32 cellular contexts compared by ENCODE assay signal in the genomic region with DNA sequence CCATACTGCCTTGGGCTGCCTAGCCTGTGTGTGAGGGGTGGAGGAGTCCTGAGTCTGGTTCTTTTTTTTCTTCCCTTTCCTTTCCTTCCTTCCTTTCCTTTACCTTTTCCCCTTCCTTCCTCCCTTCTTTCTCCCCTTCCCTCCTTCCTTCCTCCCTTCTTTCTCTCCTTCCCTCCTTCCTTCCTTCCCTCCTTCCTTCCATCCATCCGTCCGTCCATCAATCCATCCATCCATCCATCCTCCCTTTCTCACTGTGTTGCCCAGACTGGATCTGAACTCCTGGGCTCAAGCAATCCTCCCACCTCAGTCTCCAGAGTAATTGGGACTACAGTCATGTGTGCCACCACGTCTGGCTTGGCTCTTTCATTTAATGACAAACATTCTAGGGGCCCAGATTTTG.
"Had no signal": no experiment of that assay in that cellular context is flagged by ENCODE, and none has a peak within 500 bp of the region (broad histone marks: within the 10 kb centered on the region; RNA-seq: fewer than 3 reads in every experiment).

No MANE protein-coding gene starts in this region.

- H3K9me3 ChIP-seq: adrenal gland, body of pancreas, breast epithelium had no signal

- H3K4me3 ChIP-seq: adrenal gland, body of pancreas, breast epithelium had no signal

- H3K27me3 ChIP-seq: adrenal gland, body of pancreas, brain microvascular endothelial cell, breast epithelium had no signal

- H3K36me3 ChIP-seq: adrenal gland, brain microvascular endothelial cell, breast epithelium had no signal

- DNase-seq: activated B cell treated with CpG ODN at 0.5 μM for 24 hours; activated CD4-positive, alpha-beta memory T cell treated with anti-CD3 and anti-CD28 coated beads for 36 hours; activated CD4-positive, alpha-beta T cell treated with anti-CD3 and anti-CD28 coated beads for 4 hours; activated CD4-positive, alpha-beta T cell treated with anti-CD3 and anti-CD28 coated beads, Interleukin-2, amount 10 ng/mL, durations not matched to agents 24 days and 14 days; activated CD4-positive, alpha-beta T cell treated with anti-CD3 and anti-CD28 coated beads, Interleukin-2, amount 50 U/mL, for 1 hour; activated CD4-positive, alpha-beta T cell treated with anti-CD3 and anti-CD28 coated beads, Interleukin-2, amount 50 U/mL, for 4 hours; activated CD4-positive, CD25-positive, alpha-beta regulatory T cell treated with anti-CD3 and anti-CD28 coated beads, Interleukin-2, amount 50 U/mL, for 72 hours; activated CD8-positive, alpha-beta memory T cell treated with anti-CD3 and anti-CD28 coated beads, Interleukin-2, amount 50 U/mL, for 4 hours; activated CD8-positive, alpha-beta T cell treated with anti-CD3 and anti-CD28 coated beads for 36 hours; activated effector memory CD4-positive, alpha-beta T cell treated with anti-CD3 and anti-CD28 coated beads, Interleukin-2, amount 50 U/mL, for 16 hours; activated gamma-delta T cell treated with Interleukin-2 at 50 U/mL for 16 hours; activated naive CD4-positive, alpha-beta T cell; activated naive CD4-positive, alpha-beta T cell treated with anti-CD3 and anti-CD28 coated beads for 36 hours; activated naive CD4-positive, alpha-beta T cell treated with anti-CD3 and anti-CD28 coated beads, Interleukin-2, amount 50 U/mL, for 16 hours; activated naive CD8-positive, alpha-beta T cell treated with anti-CD3 and anti-CD28 coated beads for 36 hours; activated T-cell treated with anti-CD3 and anti-CD28 coated beads for 4 hours; activated T-cell treated with anti-CD3 and anti-CD28 coated beads, Interleukin-2, amount 50 U/mL, for 1 hour; activated T-cell treated with anti-CD3 and anti-CD28 coated beads, Interleukin-2, amount 50 U/mL, for 4 hours; activated T-cell treated with anti-CD3 and anti-CD28 coated beads, Interleukin-2, amount 50 U/mL, for 72 hours; adrenal gland; amniotic stem cell; aorta; body of pancreas; brain microvascular endothelial cell; central memory CD4-positive, alpha-beta T cell; T-helper 2 cell; T-helper 9 cell had no signal

- FAIRE-seq: astrocyte, colon, TTC549 had no signal

- H3K27ac ChIP-seq: adrenal gland, body of pancreas, brain microvascular endothelial cell, breast epithelium, VCaP had no signal

- H3K4me1 ChIP-seq: adrenal gland, body of pancreas, breast epithelium had no signal
